1 cellular context compared by ENCODE assay signal in the genomic region with DNA sequence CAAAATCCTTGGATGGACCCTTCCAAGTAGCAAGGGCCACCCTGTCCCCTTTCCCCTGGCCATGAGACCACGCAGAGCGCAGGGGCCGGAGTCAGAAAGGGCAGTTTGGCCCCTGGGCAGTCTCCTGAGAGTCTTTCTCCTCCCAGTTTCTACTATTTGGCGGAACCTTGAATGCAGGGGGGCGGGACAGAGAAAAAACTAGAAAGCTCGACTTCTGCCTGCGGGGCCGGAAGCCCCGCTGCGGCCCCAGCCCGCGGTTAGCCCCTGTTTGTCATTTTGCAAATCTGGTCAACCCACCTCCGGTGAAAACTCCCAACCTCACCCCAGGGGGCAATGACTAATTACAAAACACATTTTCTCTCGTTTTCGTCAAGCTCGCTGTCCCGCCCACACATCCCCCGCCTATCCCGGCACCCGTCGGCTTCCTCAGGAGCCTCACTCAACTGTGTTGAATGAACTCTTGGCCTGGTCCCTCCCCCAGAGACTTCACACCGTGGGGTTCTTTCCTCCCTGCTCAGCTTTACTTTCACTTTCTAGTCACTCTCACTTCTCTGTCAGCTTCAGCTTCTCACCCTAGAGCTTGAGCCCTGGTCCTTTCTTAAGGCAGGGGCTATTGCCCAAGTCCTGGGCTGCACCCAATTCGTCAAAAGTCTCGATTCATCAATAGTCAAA.
TF ChIP-seq lines count a peak whose summit lies in the region.

No MANE protein-coding gene starts in this region.

TF ChIP-seq in K562, 482 proteins besides CTCF, POLR2A, EP300 and RAD21 (continued from another document and continues in another):
- TF ChIP-seq, protein P1, sequence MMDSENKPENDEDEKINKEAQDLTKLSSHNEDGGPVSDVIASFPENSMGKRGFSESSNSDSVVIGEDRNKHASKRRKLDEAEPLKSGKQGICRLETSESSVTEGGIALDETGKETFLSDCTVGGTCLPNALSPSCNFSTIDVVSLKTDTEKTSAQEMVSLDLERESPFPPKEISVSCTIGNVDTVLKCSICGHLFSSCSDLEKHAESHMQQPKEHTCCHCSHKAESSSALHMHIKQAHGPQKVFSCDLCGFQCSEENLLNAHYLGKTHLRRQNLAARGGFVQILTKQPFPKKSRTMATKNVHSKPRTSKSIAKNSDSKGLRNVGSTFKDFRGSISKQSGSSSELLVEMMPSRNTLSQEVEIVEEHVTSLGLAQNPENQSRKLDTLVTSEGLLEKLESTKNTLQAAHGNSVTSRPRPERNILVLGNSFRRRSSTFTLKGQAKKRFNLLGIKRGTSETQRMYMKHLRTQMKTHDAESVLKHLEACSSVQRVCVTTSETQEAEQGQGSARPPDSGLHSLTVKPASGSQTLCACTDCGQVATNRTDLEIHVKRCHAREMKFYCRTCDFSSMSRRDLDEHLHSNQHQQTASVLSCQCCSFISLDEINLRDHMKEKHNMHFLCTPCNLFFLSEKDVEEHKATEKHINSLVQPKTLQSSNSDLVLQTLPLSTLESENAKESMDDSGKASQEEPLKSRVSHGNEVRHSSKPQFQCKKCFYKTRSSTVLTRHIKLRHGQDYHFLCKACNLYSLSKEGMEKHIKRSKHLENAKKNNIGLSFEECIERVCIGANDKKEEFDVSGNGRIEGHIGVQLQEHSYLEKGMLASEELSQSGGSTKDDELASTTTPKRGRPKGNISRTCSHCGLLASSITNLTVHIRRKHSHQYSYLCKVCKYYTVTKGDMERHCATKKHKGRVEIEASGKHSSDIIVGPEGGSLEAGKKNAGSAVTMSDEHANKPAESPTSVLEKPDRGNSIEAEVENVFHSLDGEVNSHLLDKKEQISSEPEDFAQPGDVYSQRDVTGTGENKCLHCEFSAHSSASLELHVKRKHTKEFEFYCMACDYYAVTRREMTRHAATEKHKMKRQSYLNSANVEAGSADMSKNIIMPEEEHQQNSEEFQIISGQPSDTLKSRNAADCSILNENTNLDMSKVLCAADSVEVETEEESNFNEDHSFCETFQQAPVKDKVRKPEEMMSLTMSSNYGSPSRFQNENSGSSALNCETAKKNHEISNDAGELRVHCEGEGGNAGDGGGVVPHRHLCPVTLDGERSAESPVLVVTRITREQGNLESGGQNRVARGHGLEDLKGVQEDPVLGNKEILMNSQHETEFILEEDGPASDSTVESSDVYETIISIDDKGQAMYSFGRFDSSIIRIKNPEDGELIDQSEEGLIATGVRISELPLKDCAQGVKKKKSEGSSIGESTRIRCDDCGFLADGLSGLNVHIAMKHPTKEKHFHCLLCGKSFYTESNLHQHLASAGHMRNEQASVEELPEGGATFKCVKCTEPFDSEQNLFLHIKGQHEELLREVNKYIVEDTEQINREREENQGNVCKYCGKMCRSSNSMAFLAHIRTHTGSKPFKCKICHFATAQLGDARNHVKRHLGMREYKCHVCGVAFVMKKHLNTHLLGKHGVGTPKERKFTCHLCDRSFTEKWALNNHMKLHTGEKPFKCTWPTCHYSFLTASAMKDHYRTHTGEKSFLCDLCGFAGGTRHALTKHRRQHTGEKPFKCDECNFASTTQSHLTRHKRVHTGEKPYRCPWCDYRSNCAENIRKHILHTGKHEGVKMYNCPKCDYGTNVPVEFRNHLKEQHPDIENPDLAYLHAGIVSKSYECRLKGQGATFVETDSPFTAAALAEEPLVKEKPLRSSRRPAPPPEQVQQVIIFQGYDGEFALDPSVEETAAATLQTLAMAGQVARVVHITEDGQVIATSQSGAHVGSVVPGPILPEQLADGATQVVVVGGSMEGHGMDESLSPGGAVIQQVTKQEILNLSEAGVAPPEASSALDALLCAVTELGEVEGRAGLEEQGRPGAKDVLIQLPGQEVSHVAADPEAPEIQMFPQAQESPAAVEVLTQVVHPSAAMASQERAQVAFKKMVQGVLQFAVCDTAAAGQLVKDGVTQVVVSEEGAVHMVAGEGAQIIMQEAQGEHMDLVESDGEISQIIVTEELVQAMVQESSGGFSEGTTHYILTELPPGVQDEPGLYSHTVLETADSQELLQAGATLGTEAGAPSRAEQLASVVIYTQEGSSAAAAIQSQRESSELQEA (IDR thresholded peaks at IDR 0.05; ENCODE audit: low read depth): peak; percentile 86
- TF ChIP-seq, protein P2, sequence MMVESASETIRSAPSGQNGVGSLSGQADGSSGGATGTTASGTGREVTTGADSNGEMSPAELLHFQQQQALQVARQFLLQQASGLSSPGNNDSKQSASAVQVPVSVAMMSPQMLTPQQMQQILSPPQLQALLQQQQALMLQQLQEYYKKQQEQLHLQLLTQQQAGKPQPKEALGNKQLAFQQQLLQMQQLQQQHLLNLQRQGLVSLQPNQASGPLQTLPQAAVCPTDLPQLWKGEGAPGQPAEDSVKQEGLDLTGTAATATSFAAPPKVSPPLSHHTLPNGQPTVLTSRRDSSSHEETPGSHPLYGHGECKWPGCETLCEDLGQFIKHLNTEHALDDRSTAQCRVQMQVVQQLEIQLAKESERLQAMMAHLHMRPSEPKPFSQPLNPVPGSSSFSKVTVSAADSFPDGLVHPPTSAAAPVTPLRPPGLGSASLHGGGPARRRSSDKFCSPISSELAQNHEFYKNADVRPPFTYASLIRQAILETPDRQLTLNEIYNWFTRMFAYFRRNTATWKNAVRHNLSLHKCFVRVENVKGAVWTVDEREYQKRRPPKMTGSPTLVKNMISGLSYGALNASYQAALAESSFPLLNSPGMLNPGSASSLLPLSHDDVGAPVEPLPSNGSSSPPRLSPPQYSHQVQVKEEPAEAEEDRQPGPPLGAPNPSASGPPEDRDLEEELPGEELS (CRISPR knock-in tag; IDR thresholded peaks at IDR 0.05; ENCODE audit: borderline replicate concordance): no peak
- TF ChIP-seq, protein P3, sequence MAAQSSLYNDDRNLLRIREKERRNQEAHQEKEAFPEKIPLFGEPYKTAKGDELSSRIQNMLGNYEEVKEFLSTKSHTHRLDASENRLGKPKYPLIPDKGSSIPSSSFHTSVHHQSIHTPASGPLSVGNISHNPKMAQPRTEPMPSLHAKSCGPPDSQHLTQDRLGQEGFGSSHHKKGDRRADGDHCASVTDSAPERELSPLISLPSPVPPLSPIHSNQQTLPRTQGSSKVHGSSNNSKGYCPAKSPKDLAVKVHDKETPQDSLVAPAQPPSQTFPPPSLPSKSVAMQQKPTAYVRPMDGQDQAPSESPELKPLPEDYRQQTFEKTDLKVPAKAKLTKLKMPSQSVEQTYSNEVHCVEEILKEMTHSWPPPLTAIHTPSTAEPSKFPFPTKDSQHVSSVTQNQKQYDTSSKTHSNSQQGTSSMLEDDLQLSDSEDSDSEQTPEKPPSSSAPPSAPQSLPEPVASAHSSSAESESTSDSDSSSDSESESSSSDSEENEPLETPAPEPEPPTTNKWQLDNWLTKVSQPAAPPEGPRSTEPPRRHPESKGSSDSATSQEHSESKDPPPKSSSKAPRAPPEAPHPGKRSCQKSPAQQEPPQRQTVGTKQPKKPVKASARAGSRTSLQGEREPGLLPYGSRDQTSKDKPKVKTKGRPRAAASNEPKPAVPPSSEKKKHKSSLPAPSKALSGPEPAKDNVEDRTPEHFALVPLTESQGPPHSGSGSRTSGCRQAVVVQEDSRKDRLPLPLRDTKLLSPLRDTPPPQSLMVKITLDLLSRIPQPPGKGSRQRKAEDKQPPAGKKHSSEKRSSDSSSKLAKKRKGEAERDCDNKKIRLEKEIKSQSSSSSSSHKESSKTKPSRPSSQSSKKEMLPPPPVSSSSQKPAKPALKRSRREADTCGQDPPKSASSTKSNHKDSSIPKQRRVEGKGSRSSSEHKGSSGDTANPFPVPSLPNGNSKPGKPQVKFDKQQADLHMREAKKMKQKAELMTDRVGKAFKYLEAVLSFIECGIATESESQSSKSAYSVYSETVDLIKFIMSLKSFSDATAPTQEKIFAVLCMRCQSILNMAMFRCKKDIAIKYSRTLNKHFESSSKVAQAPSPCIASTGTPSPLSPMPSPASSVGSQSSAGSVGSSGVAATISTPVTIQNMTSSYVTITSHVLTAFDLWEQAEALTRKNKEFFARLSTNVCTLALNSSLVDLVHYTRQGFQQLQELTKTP (IDR thresholded peaks at IDR 0.05; ENCODE audit: low read depth in 1 of 2, partially characterized antibody in 2 of 2): peak; percentile 24 to 54
- TF ChIP-seq ZNF696 (CRISPR knock-in tag; conservative IDR thresholded peaks at IDR 0.05) (no peak), ZNF253 (CRISPR knock-in tag; conservative IDR thresholded peaks at IDR 0.05) (no peak), FUS (optimal IDR thresholded peaks at IDR 0.05; ENCODE audit: low read depth, low read length) (no peak), RBM14 (IDR thresholded peaks at IDR 0.05; ENCODE audit: borderline replicate concordance, insufficient read depth, low read depth, low read length) (no peak), CXXC5 (CRISPR knock-in tag; IDR thresholded peaks at IDR 0.05) (peak; percentile 25; the same call in 1 of the 2 replicates), KAT2B (IDR thresholded peaks at IDR 0.05; ENCODE audit: low read depth, low read length) (no peak), FOXK1 (CRISPR knock-in tag; IDR thresholded peaks at IDR 0.05; ENCODE audit: borderline replicate concordance) (no peak), CHD4 (IDR thresholded peaks at IDR 0.05; ENCODE audit: insufficient read depth, insufficient replicate concordance, low read depth, low read length, poor library complexity, severe bottlenecking) (no peak), ZNF766 (CRISPR knock-in tag; conservative IDR thresholded peaks at IDR 0.05) (no peak; the same call in 1 of the 2 replicates), HLTF (IDR thresholded peaks at IDR 0.05) (no peak), GABPB1 (CRISPR knock-in tag; IDR thresholded peaks at IDR 0.05) (peak; percentile 42; the same call in 1 of the 2 replicates), TBP (optimal IDR thresholded peaks at IDR 0.05; ENCODE audit: low read depth, low read length) (no peak), L3MBTL2 (IDR thresholded peaks at IDR 0.05) (peak; percentile 70), STAG1 (CRISPR knock-in tag; IDR thresholded peaks at IDR 0.05; ENCODE audit: borderline replicate concordance) (no peak), DDX20 (tag; IDR thresholded peaks at IDR 0.05; ENCODE audit: low read depth) (no peak), ILK (tag; IDR thresholded peaks at IDR 0.05; ENCODE audit: borderline replicate concordance, low read depth) (no peak), EWSR1 (IDR thresholded peaks at IDR 0.05; ENCODE audit: borderline replicate concordance, low read depth, partially characterized antibody) (no peak)
- TF ChIP-seq, protein P4, sequence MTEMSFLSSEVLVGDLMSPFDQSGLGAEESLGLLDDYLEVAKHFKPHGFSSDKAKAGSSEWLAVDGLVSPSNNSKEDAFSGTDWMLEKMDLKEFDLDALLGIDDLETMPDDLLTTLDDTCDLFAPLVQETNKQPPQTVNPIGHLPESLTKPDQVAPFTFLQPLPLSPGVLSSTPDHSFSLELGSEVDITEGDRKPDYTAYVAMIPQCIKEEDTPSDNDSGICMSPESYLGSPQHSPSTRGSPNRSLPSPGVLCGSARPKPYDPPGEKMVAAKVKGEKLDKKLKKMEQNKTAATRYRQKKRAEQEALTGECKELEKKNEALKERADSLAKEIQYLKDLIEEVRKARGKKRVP (CRISPR knock-in tag; IDR thresholded peaks at IDR 0.05): no peak
- TF ChIP-seq, protein P5, sequence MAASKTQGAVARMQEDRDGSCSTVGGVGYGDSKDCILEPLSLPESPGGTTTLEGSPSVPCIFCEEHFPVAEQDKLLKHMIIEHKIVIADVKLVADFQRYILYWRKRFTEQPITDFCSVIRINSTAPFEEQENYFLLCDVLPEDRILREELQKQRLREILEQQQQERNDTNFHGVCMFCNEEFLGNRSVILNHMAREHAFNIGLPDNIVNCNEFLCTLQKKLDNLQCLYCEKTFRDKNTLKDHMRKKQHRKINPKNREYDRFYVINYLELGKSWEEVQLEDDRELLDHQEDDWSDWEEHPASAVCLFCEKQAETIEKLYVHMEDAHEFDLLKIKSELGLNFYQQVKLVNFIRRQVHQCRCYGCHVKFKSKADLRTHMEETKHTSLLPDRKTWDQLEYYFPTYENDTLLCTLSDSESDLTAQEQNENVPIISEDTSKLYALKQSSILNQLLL (CRISPR knock-in tag; IDR thresholded peaks at IDR 0.05; ENCODE audit: borderline replicate concordance): no peak
- TF ChIP-seq, protein P6, sequence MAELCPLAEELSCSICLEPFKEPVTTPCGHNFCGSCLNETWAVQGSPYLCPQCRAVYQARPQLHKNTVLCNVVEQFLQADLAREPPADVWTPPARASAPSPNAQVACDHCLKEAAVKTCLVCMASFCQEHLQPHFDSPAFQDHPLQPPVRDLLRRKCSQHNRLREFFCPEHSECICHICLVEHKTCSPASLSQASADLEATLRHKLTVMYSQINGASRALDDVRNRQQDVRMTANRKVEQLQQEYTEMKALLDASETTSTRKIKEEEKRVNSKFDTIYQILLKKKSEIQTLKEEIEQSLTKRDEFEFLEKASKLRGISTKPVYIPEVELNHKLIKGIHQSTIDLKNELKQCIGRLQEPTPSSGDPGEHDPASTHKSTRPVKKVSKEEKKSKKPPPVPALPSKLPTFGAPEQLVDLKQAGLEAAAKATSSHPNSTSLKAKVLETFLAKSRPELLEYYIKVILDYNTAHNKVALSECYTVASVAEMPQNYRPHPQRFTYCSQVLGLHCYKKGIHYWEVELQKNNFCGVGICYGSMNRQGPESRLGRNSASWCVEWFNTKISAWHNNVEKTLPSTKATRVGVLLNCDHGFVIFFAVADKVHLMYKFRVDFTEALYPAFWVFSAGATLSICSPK (IDR thresholded peaks at IDR 0.05; ENCODE audit: borderline replicate concordance): no peak
- TF ChIP-seq, protein P7, sequence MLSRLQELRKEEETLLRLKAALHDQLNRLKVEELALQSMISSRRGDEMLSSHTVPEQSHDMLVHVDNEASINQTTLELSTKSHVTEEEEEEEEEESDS (CRISPR knock-in tag; IDR thresholded peaks at IDR 0.05): no peak
- TF ChIP-seq, protein P8, sequence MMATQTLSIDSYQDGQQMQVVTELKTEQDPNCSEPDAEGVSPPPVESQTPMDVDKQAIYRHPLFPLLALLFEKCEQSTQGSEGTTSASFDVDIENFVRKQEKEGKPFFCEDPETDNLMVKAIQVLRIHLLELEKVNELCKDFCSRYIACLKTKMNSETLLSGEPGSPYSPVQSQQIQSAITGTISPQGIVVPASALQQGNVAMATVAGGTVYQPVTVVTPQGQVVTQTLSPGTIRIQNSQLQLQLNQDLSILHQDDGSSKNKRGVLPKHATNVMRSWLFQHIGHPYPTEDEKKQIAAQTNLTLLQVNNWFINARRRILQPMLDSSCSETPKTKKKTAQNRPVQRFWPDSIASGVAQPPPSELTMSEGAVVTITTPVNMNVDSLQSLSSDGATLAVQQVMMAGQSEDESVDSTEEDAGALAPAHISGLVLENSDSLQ (IDR thresholded peaks at IDR 0.05): peak; percentile 74
- TF ChIP-seq, protein P9, sequence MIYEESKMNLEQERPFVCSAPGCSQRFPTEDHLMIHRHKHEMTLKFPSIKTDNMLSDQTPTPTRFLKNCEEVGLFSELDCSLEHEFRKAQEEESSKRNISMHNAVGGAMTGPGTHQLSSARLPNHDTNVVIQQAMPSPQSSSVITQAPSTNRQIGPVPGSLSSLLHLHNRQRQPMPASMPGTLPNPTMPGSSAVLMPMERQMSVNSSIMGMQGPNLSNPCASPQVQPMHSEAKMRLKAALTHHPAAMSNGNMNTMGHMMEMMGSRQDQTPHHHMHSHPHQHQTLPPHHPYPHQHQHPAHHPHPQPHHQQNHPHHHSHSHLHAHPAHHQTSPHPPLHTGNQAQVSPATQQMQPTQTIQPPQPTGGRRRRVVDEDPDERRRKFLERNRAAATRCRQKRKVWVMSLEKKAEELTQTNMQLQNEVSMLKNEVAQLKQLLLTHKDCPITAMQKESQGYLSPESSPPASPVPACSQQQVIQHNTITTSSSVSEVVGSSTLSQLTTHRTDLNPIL (CRISPR knock-in tag; IDR thresholded peaks at IDR 0.05): no peak
